ENCODE assay signal across 11 cellular contexts in the genomic region with DNA sequence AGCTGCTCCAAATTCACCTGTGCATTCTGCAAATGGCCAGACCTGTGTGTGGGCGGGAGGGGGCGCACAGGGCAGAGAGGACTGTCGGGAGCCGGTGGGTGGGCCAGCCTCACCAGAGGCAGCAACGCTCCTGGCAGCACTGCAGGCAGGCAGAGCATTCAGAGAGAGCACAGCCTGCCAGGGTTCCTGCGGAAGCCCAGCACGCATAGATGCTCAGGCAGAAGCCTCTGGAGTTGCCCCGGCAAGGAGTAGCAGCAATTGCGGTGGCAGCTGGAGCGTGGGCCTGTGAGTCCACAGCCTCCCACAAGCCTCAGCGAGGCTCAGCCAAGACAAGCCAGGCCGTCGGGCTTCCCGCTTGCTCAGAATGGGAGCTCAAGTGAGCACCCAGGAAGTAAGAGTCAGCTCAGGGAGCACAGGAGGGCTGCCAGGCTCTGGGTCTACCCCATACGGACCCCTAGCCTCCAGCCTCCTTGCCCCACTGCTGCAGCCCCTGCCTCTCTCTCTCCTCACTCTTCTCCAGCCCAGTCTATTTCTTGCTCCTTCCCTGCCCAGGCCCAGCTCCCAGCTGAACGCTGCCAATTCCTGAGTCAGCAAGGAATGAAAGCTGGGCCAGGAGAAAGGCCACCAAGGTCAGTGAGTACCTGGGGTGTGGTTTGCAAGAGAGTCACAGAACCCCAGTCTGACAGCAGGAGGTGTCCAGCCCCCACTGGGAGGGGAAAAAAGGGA. TPM values are rescaled to one million over a fixed set of nuclear protein-coding genes. Genes with fewer than 3 reads are reported as not detected.
DNase-seq lines count a peak whose midpoint lies in the region; ATAC-seq and TF ChIP-seq lines count a peak whose summit lies in the region.
"Had no signal": no experiment of that assay in that cellular context is flagged by ENCODE, and none has a peak within 500 bp of the region (broad histone marks: within the 10 kb centered on the region; RNA-seq: fewer than 3 reads in every experiment).

No MANE protein-coding gene starts in this region.

- H3K36me3 Mint-ChIP-seq in activated naive CD8-positive, alpha-beta T cell treated with anti-CD3 and anti-CD28 coated beads for 36 hours, result no peaks in the 10 kb centered on the region
- H3K36me3 Mint-ChIP-seq: activated naive CD8-positive, alpha-beta T cell treated with anti-CD3 and anti-CD28 coated beads, Interleukin-2, amount 10 ng/mL, durations not matched to agents 7 days and 5 days had no signal

- POLR2A ChIA-PET in RWPE1 (lab: Yijun Ruan, JAX; ENCODE audit: low non-redundant PET), result interaction anchor here (0.6 kb wide), 1 partner anchor 846 kb away, joined by 3 read pairs; no protein-coding TSS in a partner anchor

- no peaks in the 10 kb centered on the region for H3K9me3 Mint-ChIP-seq in stimulated activated naive CD8-positive, alpha-beta T cell treated with anti-CD3 and anti-CD28 coated beads, Interleukin-15, amount 100 ng/mL, for 72 hours
- H3K9me3 Mint-ChIP-seq in activated naive CD8-positive, alpha-beta T cell treated with anti-CD3 and anti-CD28 coated beads for 36 hours, result no peaks in the 10 kb centered on the region
- H3K9me3 Mint-ChIP-seq: activated naive CD8-positive, alpha-beta T cell treated with anti-CD3 and anti-CD28 coated beads, Interleukin-2, amount 10 ng/mL, durations not matched to agents 7 days and 5 days; T-helper 2 cell treated with Interferon-gamma antibody and Interleukin-4, amounts not matched to agents 5 μg/mL and 100 μg/mL, for 36 hours had no signal

- H3K27me3 Mint-ChIP-seq in stimulated activated naive CD8-positive, alpha-beta T cell treated with anti-CD3 and anti-CD28 coated beads, Interleukin-15, amount 100 ng/mL, for 72 hours, result no peaks in the 10 kb centered on the region
- H3K27me3 Mint-ChIP-seq in activated naive CD8-positive, alpha-beta T cell treated with anti-CD3 and anti-CD28 coated beads for 36 hours, result no peaks in the 10 kb centered on the region
- H3K27me3 Mint-ChIP-seq: activated naive CD8-positive, alpha-beta T cell treated with anti-CD3 and anti-CD28 coated beads, Interleukin-2, amount 10 ng/mL, durations not matched to agents 7 days and 5 days had no signal

- ATAC-seq in stimulated activated naive CD8-positive, alpha-beta T cell treated with anti-CD3 and anti-CD28 coated beads, Interleukin-15, amount 100 ng/mL, for 72 hours, result no peak
- no peak for ATAC-seq in GM18867 (IDR thresholded peaks at IDR 0.05; ENCODE audit: unreplicated experiment)

- peak overlapping the region in 1 of 2 donors; percentile 42 for H3K27ac Mint-ChIP-seq in stimulated activated naive CD8-positive, alpha-beta T cell treated with anti-CD3 and anti-CD28 coated beads, Interleukin-15, amount 100 ng/mL, for 72 hours
- H3K27ac Mint-ChIP-seq in activated naive CD8-positive, alpha-beta T cell treated with anti-CD3 and anti-CD28 coated beads for 36 hours, result no peak overlapping the region
- H3K27ac Mint-ChIP-seq: activated naive CD8-positive, alpha-beta T cell treated with anti-CD3 and anti-CD28 coated beads, Interleukin-2, amount 10 ng/mL, durations not matched to agents 7 days and 5 days had no signal

- H3K4me1 Mint-ChIP-seq in stimulated activated naive CD8-positive, alpha-beta T cell treated with anti-CD3 and anti-CD28 coated beads, Interleukin-15, amount 100 ng/mL, for 72 hours, result peaks cover 15% of the 10 kb centered on the region
- H3K4me1 Mint-ChIP-seq in activated naive CD8-positive, alpha-beta T cell treated with anti-CD3 and anti-CD28 coated beads for 36 hours, result peaks cover 5% of the 10 kb centered on the region

- peak overlapping the region; percentile 75 for H3K27ac ChIP-seq in RWPE1
- H3K27ac ChIP-seq: PC-9 had no signal

- no peak for TF ChIP-seq CTCF in RWPE1 (conservative IDR thresholded peaks at IDR 0.05; ENCODE audit: low read depth)

- DNase-seq in COLO668 (lab: John Stamatoyannopoulos, UW; ENCODE audit: unreplicated experiment) (peak; percentile 15), RWPE1 (ENCODE audit: low spot score) (no peak), iPS-NIHi11 (ENCODE audit: low spot score) (peak; percentile 78)
- DNase-seq in stimulated activated naive CD8-positive, alpha-beta T cell treated with anti-CD3 and anti-CD28 coated beads, Interleukin-15, amount 100 ng/mL, for 72 hours, result no peak
- no peak for DNase-seq in activated naive CD8-positive, alpha-beta T cell treated with anti-CD3 and anti-CD28 coated beads for 36 hours
- DNase-seq: activated naive CD8-positive, alpha-beta T cell treated with anti-CD3 and anti-CD28 coated beads, Interleukin-2, amount 10 ng/mL, durations not matched to agents 7 days and 5 days; left cardiac atrium; NCI-H226; PC-9 had no signal

- CTCF ChIA-PET in RWPE1 (lab: Yijun Ruan, JAX), result interaction anchor here (1.2 kb wide), 1 partner anchor 59 kb away, joined by 6 read pairs; no protein-coding TSS in a partner anchor

- no peak overlapping the region for H3K4me3 Mint-ChIP-seq in stimulated activated naive CD8-positive, alpha-beta T cell treated with anti-CD3 and anti-CD28 coated beads, Interleukin-15, amount 100 ng/mL, for 72 hours
- no peak overlapping the region for H3K4me3 Mint-ChIP-seq in activated naive CD8-positive, alpha-beta T cell treated with anti-CD3 and anti-CD28 coated beads for 36 hours
- H3K4me3 Mint-ChIP-seq: activated naive CD8-positive, alpha-beta T cell treated with anti-CD3 and anti-CD28 coated beads, Interleukin-2, amount 10 ng/mL, durations not matched to agents 7 days and 5 days; T-helper 2 cell treated with Interferon-gamma antibody and Interleukin-4, amounts not matched to agents 5 μg/mL and 100 μg/mL, for 36 hours had no signal

RNA-seq across cellular contexts. Expression of a gene that starts 9.6 kb away (rescaled TPM):
- total RNA-seq in activated naive CD8-positive, alpha-beta T cell treated with anti-CD3 and anti-CD28 coated beads for 36 hours, result 10 to 100 TPM; 83.6 to 85.8 TPM

RNA-seq across cellular contexts. Expression of a gene that starts 9.9 kb away (rescaled TPM):
- 10 to 100 TPM; 12.3 to 13.6 TPM for total RNA-seq in activated naive CD8-positive, alpha-beta T cell treated with anti-CD3 and anti-CD28 coated beads for 36 hours

RNA-seq across cellular contexts. Expression of a gene that starts 17.7 kb away (rescaled TPM):
- total RNA-seq in activated naive CD8-positive, alpha-beta T cell treated with anti-CD3 and anti-CD28 coated beads for 36 hours, result 10 to 100 TPM; 32.0 to 38.7 TPM

RNA-seq across cellular contexts. Expression of a gene that starts 41.7 kb away (rescaled TPM):
- 10 to 100 TPM; 10.6 to 11.0 TPM for total RNA-seq in activated naive CD8-positive, alpha-beta T cell treated with anti-CD3 and anti-CD28 coated beads for 36 hours

RNA-seq across cellular contexts. Expression of a gene that starts 42.2 kb away (rescaled TPM):
- 10 to 100 TPM; 11.9 to 12.3 TPM for total RNA-seq in activated naive CD8-positive, alpha-beta T cell treated with anti-CD3 and anti-CD28 coated beads for 36 hours

Comparison
In these comparisons a context has a peak if more than half of its experiments do, and no peak if none do; other contexts are left out.
1. DNase-seq: peak in COLO668 (single experiment) and iPS-NIHi11 (single experiment); none in RWPE1 (single experiment), stimulated activated naive CD8-positive, alpha-beta T cell treated with anti-CD3 and anti-CD28 coated beads, Interleukin-15, amount 100 ng/mL, for 72 hours (0 of 2) and activated naive CD8-positive, alpha-beta T cell treated with anti-CD3 and anti-CD28 coated beads for 36 hours (single experiment).